ENCODE assay signal across 25 cellular contexts in the genomic region with DNA sequence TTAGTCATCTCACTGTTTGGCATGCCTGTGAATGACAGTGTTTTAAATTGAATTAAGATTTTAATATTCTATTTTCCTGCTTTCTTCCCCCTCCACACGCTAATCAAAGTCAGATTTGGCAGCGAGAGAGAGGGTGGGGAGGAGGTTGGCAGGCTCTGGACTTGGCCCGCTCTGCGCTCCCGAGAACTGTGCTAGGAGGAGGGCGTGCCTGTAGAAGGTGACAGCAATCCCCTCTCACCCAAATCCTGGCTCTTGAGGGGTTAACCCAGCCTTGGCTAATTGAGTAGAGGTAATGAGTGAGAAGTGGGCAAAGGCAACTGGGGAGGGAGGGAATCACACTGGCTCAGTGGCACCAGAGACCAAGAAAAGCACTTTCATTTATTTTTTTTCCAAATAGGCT. TPM values are rescaled to one million over a fixed set of nuclear protein-coding genes. Genes with fewer than 3 reads are reported as not detected.
DNase-seq lines count a peak whose midpoint lies in the region; ATAC-seq, FAIRE-seq and TF ChIP-seq lines count a peak whose summit lies in the region.
"Had no signal": no experiment of that assay in that cellular context is flagged by ENCODE, and none has a peak within 500 bp of the region (broad histone marks: within the 10 kb centered on the region; RNA-seq: fewer than 3 reads in every experiment).

No MANE protein-coding gene starts in this region.

- H3K9me3 Mint-ChIP-seq in endodermal cell, result no peaks in the 10 kb centered on the region
- H3K9me3 Mint-ChIP-seq: stimulated activated memory B cell treated with anti-CD40 and anti-IgM and Interleukin-4, amounts not matched to agents 10 μg/mL and 1 μg/mL and 100 μg/mL, for 72 hours; T-helper 1 cell treated with Interleukin-12 subunit alpha and Interleukin-12 subunit beta and Interleukin-4 antibody, amounts not matched to agents 30 μg/mL and 1 μg/mL, for 36 hours had no signal

- 96% methylated on average over 5 of the region's 6 CpGs; no CpG with 5 or more reads in 1 of the 2 experiments for WGBS in endodermal cell (ENCODE audit: insufficient coverage in 1 of 2, insufficient read length in 1 of 2), 2 experiments
- WGBS in small intestine, 3 donors, result 22 to 44% (median 30%) methylated on average over 6 of the region's 6 CpGs

- no peaks in the 10 kb centered on the region for H3K4me1 ChIP-seq in endodermal cell (ENCODE audit: control insufficient read depth, insufficient read depth, low read length)
- peaks cover 17% of the 10 kb centered on the region for H3K4me1 ChIP-seq in iPS-20b (ENCODE audit: insufficient read depth, low read length)
- no peaks in the 10 kb centered on the region for H3K4me1 ChIP-seq in small intestine (ENCODE audit: control insufficient read depth in 2 of 2, insufficient read depth in 1 of 2, low read depth in 1 of 2, low read length in 1 of 2)
- H3K4me1 ChIP-seq: lower lobe of right lung had no signal

- FAIRE-seq in small intestine (lab: Jason Lieb, UNC), result no peak
- FAIRE-seq: GM12891, GM19239 had no signal

- ATAC-seq in GM19324 (IDR thresholded peaks at IDR 0.05; ENCODE audit: low FRiP score, unreplicated experiment) (no peak), HG02884 (IDR thresholded peaks at IDR 0.05; ENCODE audit: unreplicated experiment) (no peak), omental fat pad (ENCODE audit: low FRiP score) (no peak)
- ATAC-seq: lower lobe of right lung; Panc1; stimulated activated memory B cell treated with anti-CD40 and anti-IgM and Interleukin-4, amounts not matched to agents 10 μg/mL and 1 μg/mL and 100 μg/mL, for 72 hours had no signal

- TF ChIP-seq CTCF in endodermal cell (conservative IDR thresholded peaks at IDR 0.05) (no peak), omental fat pad (IDR thresholded peaks at IDR 0.05) (no peak)

- H3K4me3 ChIP-seq in endodermal cell (ENCODE audit: low read length) (no peak overlapping the region), iPS-20b (ENCODE audit: low read length) (0 out of 2 replicates have a peak overlapping the region, but pooled peaks have one; percentile 21), small intestine (ENCODE audit: low read depth in 1 of 2, low read length in 2 of 2) (no peak overlapping the region)
- H3K4me3 ChIP-seq: esophagus muscularis mucosa, lower lobe of right lung, MG63, ovary had no signal

- DNase-seq in NCI-H446 treated with DMSO at 0.1 percent for 48 hours (lab: John Stamatoyannopoulos, UW) (peak; percentile 26), endodermal cell (peak; percentile 40), small intestine (peak; percentile 49), T-helper 2 cell (no peak), omental fat pad (ENCODE audit: low spot score) (no peak)
- DNase-seq: activated CD4-positive, alpha-beta T cell treated with anti-CD3 and anti-CD28 coated beads, Interleukin-2, amount 50 U/mL, for 1 hour; activated effector memory CD4-positive, alpha-beta T cell treated with Interleukin-2 at 50 U/mL for 16 hours; amniotic stem cell; central memory CD4-positive, alpha-beta T cell; effector CD8-positive, alpha-beta T cell; GOT3; lower lobe of right lung; MG63; NCI-H1417 treated with DMSO at 0.1 percent for 48 hours had no signal

- H3K27me3 Mint-ChIP-seq in endodermal cell (ENCODE audit: insufficient read depth), result peaks cover 16% of the 10 kb centered on the region

- H3K27me3 ChIP-seq in endodermal cell (ENCODE audit: control insufficient read depth, insufficient read depth, low read length, poor library complexity, severe bottlenecking), result no peaks in the 10 kb centered on the region
- no peaks in the 10 kb centered on the region for H3K27me3 ChIP-seq in iPS-20b (ENCODE audit: insufficient read depth, low read length)
- H3K27me3 ChIP-seq in small intestine (ENCODE audit: control insufficient read depth in 2 of 2, insufficient read depth in 2 of 2, low read length in 2 of 2), result no peaks in the 10 kb centered on the region
- H3K27me3 ChIP-seq: MG63, ovary had no signal

- no peak overlapping the region for H3K27ac Mint-ChIP-seq in endodermal cell
- H3K27ac Mint-ChIP-seq: stimulated activated memory B cell treated with anti-CD40 and anti-IgM and Interleukin-4, amounts not matched to agents 10 μg/mL and 1 μg/mL and 100 μg/mL, for 72 hours; T-helper 1 cell treated with Interleukin-12 subunit alpha and Interleukin-12 subunit beta and Interleukin-4 antibody, amounts not matched to agents 30 μg/mL and 1 μg/mL, for 36 hours had no signal

- no peak overlapping the region for H3K27ac ChIP-seq in endodermal cell (ENCODE audit: low read depth, low read length)
- H3K27ac ChIP-seq in iPS-20b (ENCODE audit: low read length), result no peak overlapping the region
- no peak overlapping the region for H3K27ac ChIP-seq in small intestine (ENCODE audit: low read depth in 1 of 2, low read length in 1 of 2)
- H3K27ac ChIP-seq: esophagus muscularis mucosa, lower lobe of right lung, ovary, VCaP had no signal

- H3K4me3 Mint-ChIP-seq in endodermal cell, result no peak overlapping the region
- H3K4me3 Mint-ChIP-seq: stimulated activated memory B cell treated with anti-CD40 and anti-IgM and Interleukin-4, amounts not matched to agents 10 μg/mL and 1 μg/mL and 100 μg/mL, for 72 hours; T-helper 1 cell treated with Interleukin-12 subunit alpha and Interleukin-12 subunit beta and Interleukin-4 antibody, amounts not matched to agents 30 μg/mL and 1 μg/mL, for 36 hours had no signal

- no peaks in the 10 kb centered on the region for H3K9me3 ChIP-seq in endodermal cell (ENCODE audit: control insufficient read depth, low read length)
- H3K9me3 ChIP-seq in iPS-20b (ENCODE audit: insufficient read depth, low read depth, low read length), result no peaks in the 10 kb centered on the region
- H3K9me3 ChIP-seq in small intestine (ENCODE audit: control insufficient read depth, low read depth), result no peaks in the 10 kb centered on the region
- H3K9me3 ChIP-seq: esophagus muscularis mucosa, lower lobe of right lung, MG63, ovary had no signal

- H3K36me3 Mint-ChIP-seq in endodermal cell (ENCODE audit: low read depth), result no peaks in the 10 kb centered on the region
- H3K36me3 Mint-ChIP-seq: stimulated activated memory B cell treated with anti-CD40 and anti-IgM and Interleukin-4, amounts not matched to agents 10 μg/mL and 1 μg/mL and 100 μg/mL, for 72 hours had no signal

- H3K4me1 Mint-ChIP-seq in endodermal cell, result peaks cover 9% of the 10 kb centered on the region

- H3K36me3 ChIP-seq in endodermal cell (ENCODE audit: control insufficient read depth, insufficient read depth, low read length) (no peaks in the 10 kb centered on the region), iPS-20b (ENCODE audit: insufficient read depth, low read depth, low read length) (no peaks in the 10 kb centered on the region), small intestine (ENCODE audit: control insufficient read depth in 2 of 2, insufficient read depth in 2 of 2, low read length in 2 of 2) (no peaks in the 10 kb centered on the region)
- H3K36me3 ChIP-seq: esophagus muscularis mucosa, lower lobe of right lung, MG63, ovary had no signal

- H3K9ac ChIP-seq in endodermal cell (ENCODE audit: extremely low read depth, low read length, poor library complexity, severe bottlenecking) (no peak overlapping the region), iPS-20b (ENCODE audit: low read depth, low read length) (no peak overlapping the region)

RNA-seq across cellular contexts. Expression of a gene that starts 42.2 kb away (rescaled TPM):
- 10 to 100 TPM; 22.3 to 29.1 TPM for total RNA-seq in endodermal cell
- 31.0 TPM for polyA plus RNA-seq in endodermal cell (2013, experiment 1 of 2)
- polyA plus RNA-seq in endodermal cell (2013, experiment 2 of 2), result 26.1 TPM
- 10 to 100 TPM; 13.6 to 29.1 (median 18.4) TPM for polyA plus RNA-seq in small intestine
- total RNA-seq in omental fat pad, result 10 to 100 TPM in 3 of 4 donors, 1 to 10 TPM in 1; 9.7 to 18.8 (median 12.0) TPM

RNA-seq across cellular contexts. Expression of a gene that starts 57.3 kb away (rescaled TPM):
- total RNA-seq in endodermal cell (10 to 100 TPM; 59.2 to 63.4 TPM), omental fat pad (10 to 100 TPM; 23.5 to 83.9 (median 54.6) TPM)
- polyA plus RNA-seq in endodermal cell (2013, experiment 1 of 2), result 59.6 TPM
- 49.6 TPM for polyA plus RNA-seq in endodermal cell (2013, experiment 2 of 2)
- 10 to 100 TPM; 24.5 to 29.1 (median 27.3) TPM for polyA plus RNA-seq in small intestine

Comparison
In these comparisons a context has a peak if more than half of its experiments do, and no peak if none do; other contexts are left out.
1. DNase-seq: peak in NCI-H446 treated with DMSO at 0.1 percent for 48 hours (single experiment), endodermal cell (single experiment) and small intestine (single experiment); none in T-helper 2 cell (0 of 5) and omental fat pad (single experiment).